In the genomic region with DNA sequence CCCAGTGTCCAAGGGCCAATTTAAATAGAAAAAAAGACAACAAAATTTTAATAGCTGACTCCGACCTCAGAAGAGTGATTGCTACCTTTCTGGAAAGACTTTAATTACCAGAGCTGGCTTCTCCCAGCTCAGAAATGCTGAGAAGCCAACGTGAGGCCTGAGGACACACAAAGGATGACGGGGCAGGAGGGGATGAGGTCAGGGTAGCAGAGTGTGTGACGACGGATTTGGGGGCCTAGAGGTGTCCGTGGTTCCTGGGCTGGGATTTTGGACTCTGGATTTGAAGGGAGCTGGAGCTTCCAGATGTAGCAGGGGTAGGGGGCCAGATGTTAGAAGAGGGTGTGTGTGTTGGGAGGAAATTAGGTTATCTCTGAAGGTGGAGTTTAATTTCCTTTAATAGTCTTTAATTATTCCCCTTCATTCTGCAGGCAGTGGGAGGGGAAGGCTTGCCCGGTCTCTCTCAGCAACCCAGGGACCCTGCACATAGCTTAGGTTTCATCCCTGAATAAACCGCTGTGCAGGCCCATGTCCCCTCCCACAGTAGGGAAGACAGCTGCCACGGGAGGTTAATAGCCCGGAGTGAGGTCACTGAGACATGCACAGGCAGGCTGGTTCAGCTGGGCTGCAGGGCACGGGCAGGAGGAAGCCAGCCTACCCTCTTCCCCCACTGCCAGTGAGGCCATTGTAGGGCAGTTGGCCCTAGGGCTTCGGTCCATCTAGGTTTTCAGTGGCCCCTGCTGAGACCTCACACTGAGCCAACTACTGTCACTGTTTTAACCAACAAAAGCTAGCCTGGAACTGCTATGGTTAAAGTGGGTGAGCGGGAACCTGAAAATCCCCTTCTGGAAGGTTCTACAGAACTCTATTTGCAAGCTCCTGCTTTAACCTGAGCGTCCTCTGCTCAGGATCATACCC, we compare ENCODE assay signal across 19 cellular contexts. TPM values are rescaled to one million over a fixed set of nuclear protein-coding genes. Genes with fewer than 3 reads are reported as not detected.
DNase-seq lines count a peak whose midpoint lies in the region; ATAC-seq and TF ChIP-seq lines count a peak whose summit lies in the region.
"Had no signal": no experiment of that assay in that cellular context is flagged by ENCODE, and none has a peak within 500 bp of the region (broad histone marks: within the 10 kb centered on the region; RNA-seq: fewer than 3 reads in every experiment).

No MANE protein-coding gene starts in this region.

- WGBS in mesendoderm (ENCODE audit: extremely low coverage, insufficient coverage, low lambda C conversion rate) = no CpG with 5 or more reads among the region's 14 CpGs

- TF ChIP-seq CTCF in natural killer cell (IDR thresholded peaks at IDR 0.05) = no peak

- H3K36me3 ChIP-seq in SJCRH30 (no peaks in the 10 kb centered on the region), mesendoderm (ENCODE audit: control insufficient read depth, insufficient read depth, low read length) (no peaks in the 10 kb centered on the region)
- H3K36me3 ChIP-seq: brain microvascular endothelial cell, tibial artery had no signal

- no peak overlapping the region for H3K4me3 ChIP-seq in SJCRH30
- no peak overlapping the region for H3K4me3 ChIP-seq in mesendoderm (ENCODE audit: low read length)
- H3K4me3 ChIP-seq: psoas muscle, SK-N-MC, tibial artery had no signal

- H3K9me3 ChIP-seq in SJCRH30 (replicated peaks) = no peaks in the 10 kb centered on the region
- H3K9me3 ChIP-seq: psoas muscle, tibial artery had no signal

- H3K9ac ChIP-seq in mesendoderm (ENCODE audit: low read length) = no peak overlapping the region

- no peak overlapping the region for H3K4me3 Mint-ChIP-seq in natural killer cell

- H3K79me2 ChIP-seq in mesendoderm (ENCODE audit: control insufficient read depth, insufficient read depth, low read length) = no peaks in the 10 kb centered on the region

- H3K18ac ChIP-seq in mesendoderm (ENCODE audit: low read length) = peak overlapping the region; percentile 34

- no peak overlapping the region for H4K5ac ChIP-seq in mesendoderm (ENCODE audit: low read length)

- no peaks in the 10 kb centered on the region for H3K79me1 ChIP-seq in mesendoderm (ENCODE audit: low read length)

- H3K9me3 Mint-ChIP-seq in natural killer cell = no peaks in the 10 kb centered on the region

- ATAC-seq in natural killer cell = no peak

- no peaks in the 10 kb centered on the region for H3K4me1 Mint-ChIP-seq in natural killer cell

- DNase-seq in DMS 273 (lab: John Stamatoyannopoulos, UW; ENCODE audit: unreplicated experiment) (peak; percentile 90), LHCN-M2 (ENCODE audit: low read depth) (peak; percentile 78), SJCRH30 (peak; percentile 97 to 98), mesendoderm (no peak), germinal center (ENCODE audit: low spot score) (no peak), natural killer cell (no peak), NCI-H446 treated with DMSO at 0.1 percent for 48 hours (lab: John Stamatoyannopoulos, UW) (no peak), NCI-H1092 treated with DMSO at 0.1 percent for 48 hours (lab: John Stamatoyannopoulos, UW) (no peak)
- DNase-seq: activated naive CD4-positive, alpha-beta T cell treated with Interleukin-2 at 50 U/mL for 16 hours; brain microvascular endothelial cell; effector memory CD4-positive, alpha-beta T cell; foreskin melanocyte; NCI-H1048; stimulated activated CD4-positive, alpha-beta T cell treated with anti-CD3 and anti-CD28 coated beads, Interleukin-1b, Interleukin-23, amount 100 ng/mL, for 48 hours; stimulated activated CD8-positive, alpha-beta memory T cell treated with anti-CD3 and anti-CD28 coated beads, Interleukin-4, amount 100 ng/mL, for 48 hours; tibial artery had no signal

- H4K8ac ChIP-seq in mesendoderm (ENCODE audit: low read depth, low read length) = no peak overlapping the region

- H2BK5ac ChIP-seq in mesendoderm (ENCODE audit: low read length) = no peak overlapping the region

- H3K27ac Mint-ChIP-seq in natural killer cell = no peak overlapping the region

- no peak overlapping the region for H3K4ac ChIP-seq in mesendoderm (ENCODE audit: low read depth, low read length)

- no peak overlapping the region for H3K56ac ChIP-seq in mesendoderm (ENCODE audit: low read length)

- H3K27ac ChIP-seq in SJCRH30 (peak overlapping the region; percentile 72), mesendoderm (ENCODE audit: low read depth, low read length) (no peak overlapping the region)
- H3K27ac ChIP-seq: brain microvascular endothelial cell, psoas muscle, SK-N-MC, tibial artery had no signal

- H3K23ac ChIP-seq in mesendoderm (ENCODE audit: low read length) = no peak overlapping the region

- intact Hi-C loops in natural killer cell (cut with micrococcal nuclease) = no loop called here

- H3K4me2 ChIP-seq in mesendoderm (ENCODE audit: low read length) = no peak overlapping the region

- H3K27me3 Mint-ChIP-seq in natural killer cell (ENCODE audit: low read depth in 2 of 2) = peaks cover 0 to 6% of the 10 kb centered on the region in 2 donors

- H2BK120ac ChIP-seq in mesendoderm (ENCODE audit: low read depth, low read length) = no peak overlapping the region

- no peaks in the 10 kb centered on the region for H3K36me3 Mint-ChIP-seq in natural killer cell

- H3K4me1 ChIP-seq in SJCRH30 = peaks cover 25% of the 10 kb centered on the region
- no peaks in the 10 kb centered on the region for H3K4me1 ChIP-seq in mesendoderm (ENCODE audit: control insufficient read depth, low read depth, low read length)
- H3K4me1 ChIP-seq: psoas muscle, tibial artery had no signal

- no peak overlapping the region for H2AK5ac ChIP-seq in mesendoderm (ENCODE audit: low read length)

- H2BK15ac ChIP-seq in mesendoderm (replicated peaks; ENCODE audit: low read depth) = no peak overlapping the region

- H3K27me3 ChIP-seq in SJCRH30 = no peaks in the 10 kb centered on the region
- no peaks in the 10 kb centered on the region for H3K27me3 ChIP-seq in mesendoderm (ENCODE audit: insufficient read depth, low read length, poor library complexity)
- H3K27me3 ChIP-seq: brain microvascular endothelial cell had no signal

RNA-seq across cellular contexts. Expression of gene PADI3, which starts 3.8 kb away (rescaled TPM):
- 0.06 and 0.57 TPM in 2 replicates for total RNA-seq in LHCN-M2 (2014; rRNA removed)
- 0.26 TPM for polyA plus RNA-seq in LHCN-M2 (2012)
- 6.1 and 6.8 TPM in 2 replicates for total RNA-seq in SJCRH30 (2014; rRNA removed; shearing (Covaris generic))
- 0.06 TPM for polyA plus RNA-seq in mesendoderm (2013, experiment 1 of 2)
- polyA plus RNA-seq in mesendoderm (2013, experiment 2 of 2) = 0.06 TPM
- total RNA-seq in natural killer cell = not detected

RNA-seq across cellular contexts. Expression of gene PADI1, which starts 40.2 kb away (rescaled TPM):
- total RNA-seq in LHCN-M2 (2014; rRNA removed) (1.2 and 1.3 TPM in 2 replicates), natural killer cell (not detected)
- 8.7 TPM for polyA plus RNA-seq in LHCN-M2 (2012)
- total RNA-seq in SJCRH30 (2014; rRNA removed; shearing (Covaris generic)) = 0.06 and 0.20 TPM in 2 replicates
- polyA plus RNA-seq in mesendoderm (2013, experiment 1 of 2) = 0.11 TPM
- polyA plus RNA-seq in mesendoderm (2013, experiment 2 of 2) = 0.07 TPM
- total RNA-seq: mucosa of gallbladder, psoas muscle had no signal
- polyA plus RNA-seq: psoas muscle had no signal

Comparison
In these comparisons a context has a peak if more than half of its experiments do, and no peak if none do; other contexts are left out.
1. DNase-seq: peak in DMS 273 (single experiment), LHCN-M2 (single experiment) and SJCRH30 (2 of 2); none in mesendoderm (single experiment), germinal center (single experiment), natural killer cell (single experiment), NCI-H446 treated with DMSO at 0.1 percent for 48 hours (single experiment) and NCI-H1092 treated with DMSO at 0.1 percent for 48 hours (single experiment).